In the genomic region with DNA sequence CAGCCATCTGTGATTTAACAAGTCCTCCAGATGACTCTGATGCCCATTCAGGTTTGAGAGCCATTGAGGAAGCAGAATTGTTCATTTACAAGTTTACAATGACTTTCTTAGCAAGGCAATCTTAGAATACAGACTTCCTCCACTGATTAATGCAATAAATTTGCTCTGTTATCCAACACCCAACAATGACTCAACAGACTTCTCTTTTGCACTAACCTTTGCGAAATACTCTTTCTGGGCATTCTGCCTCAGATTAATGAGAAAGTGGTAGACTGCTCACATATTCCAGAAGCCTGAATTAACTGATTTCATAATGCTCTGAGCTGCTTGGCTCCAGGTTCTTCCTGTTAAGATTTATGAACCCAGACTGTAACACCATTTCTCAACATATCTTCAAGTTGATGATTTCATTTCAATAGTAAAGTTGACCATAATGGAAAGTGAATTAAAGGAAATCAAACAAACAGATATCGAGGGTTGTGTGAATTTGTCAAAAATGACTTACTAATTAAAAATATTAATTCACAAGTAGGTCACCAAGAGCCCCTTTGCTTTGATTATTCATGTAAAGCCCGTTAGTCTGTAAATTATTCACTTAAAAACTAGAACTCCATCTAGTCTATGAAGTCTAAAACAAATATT, we compare ENCODE assay signal across 11 cellular contexts.
DNase-seq lines count a peak whose midpoint lies in the region; ATAC-seq and FAIRE-seq lines count a peak whose summit lies in the region.
"Had no signal": no experiment of that assay in that cellular context is flagged by ENCODE, and none has a peak within 500 bp of the region (broad histone marks: within the 10 kb centered on the region; RNA-seq: fewer than 3 reads in every experiment).

No MANE protein-coding gene starts in this region.

- H4K20me1 ChIP-seq in GM23248 (ENCODE audit: insufficient read depth) = no peaks in the 10 kb centered on the region

- H3K4me1 Mint-ChIP-seq in naive thymus-derived CD4-positive, alpha-beta T cell = no peaks in the 10 kb centered on the region

- POLR2A ChIA-PET in naive thymus-derived CD4-positive, alpha-beta T cell (lab: Charles Lee) = no interaction called here

- intact Hi-C loops in naive thymus-derived CD4-positive, alpha-beta T cell (cut with micrococcal nuclease) = no loop called here

- H3K79me2 ChIP-seq in GM23248 (ENCODE audit: insufficient read depth) = peaks cover 73% of the 10 kb centered on the region

- no peak overlapping the region for H3K4me3 Mint-ChIP-seq in naive thymus-derived CD4-positive, alpha-beta T cell

- ATAC-seq in naive thymus-derived CD4-positive, alpha-beta T cell = no peak
- ATAC-seq in HG03159 (IDR thresholded peaks at IDR 0.05; ENCODE audit: unreplicated experiment) = no peak
- no peak for ATAC-seq in GM19351 (IDR thresholded peaks at IDR 0.05; ENCODE audit: unreplicated experiment)

- in situ Hi-C loops in GM23248 (cut with MboI) = no loop called here

- H3K9ac ChIP-seq in GM23248 = peak overlapping the region; percentile 14; the same call in 1 of the 2 replicates

- H3K27ac ChIP-seq in GM23248 = peak overlapping the region; percentile 89
- H3K27ac ChIP-seq in naive thymus-derived CD4-positive, alpha-beta T cell (ENCODE audit: low read depth, low read length) = no peak overlapping the region
- H3K27ac ChIP-seq: Peyer's patch had no signal

- H3K27me3 ChIP-seq in GM23248 (replicated peaks; ENCODE audit: insufficient read depth) = no peaks in the 10 kb centered on the region
- no peaks in the 10 kb centered on the region for H3K27me3 ChIP-seq in naive thymus-derived CD4-positive, alpha-beta T cell (ENCODE audit: control insufficient read depth in 2 of 2, insufficient read depth in 2 of 2, low read length in 2 of 2)
- H3K27me3 ChIP-seq: adrenal gland, heart left ventricle, Peyer's patch had no signal

- no peak overlapping the region for H2AFZ ChIP-seq in GM23248

- peaks cover 0 to 7% (median 0%) of the 10 kb centered on the region in 11 donors for H3K9me3 Mint-ChIP-seq in naive thymus-derived CD4-positive, alpha-beta T cell

- DNase-seq in GM23248 = peak; percentile 98
- peak; percentile 79 for DNase-seq in RCC 7860 (ENCODE audit: low spot score)
- DNase-seq in fibroblast of gingiva (ENCODE audit: low read depth) = peak; percentile 99
- peak; percentile 96 for DNase-seq in skeletal muscle cell (ENCODE audit: low read depth)
- no peak for DNase-seq in naive thymus-derived CD4-positive, alpha-beta T cell
- no peak for DNase-seq in NCI-H187 (lab: John Stamatoyannopoulos, UW)
- DNase-seq: heart left ventricle, Peyer's patch had no signal

- peak; percentile 84 for FAIRE-seq in RCC 7860 (lab: Jason Lieb, UNC)

- H3K4me1 ChIP-seq in GM23248 (ENCODE audit: insufficient read depth) = peaks cover 78% of the 10 kb centered on the region
- H3K4me1 ChIP-seq in naive thymus-derived CD4-positive, alpha-beta T cell (ENCODE audit: control insufficient read depth in 2 of 2, insufficient read depth in 2 of 2, low read length in 2 of 2) = no peaks in the 10 kb centered on the region
- H3K4me1 ChIP-seq: adrenal gland, Peyer's patch had no signal

- peaks cover 0 to 37% (median 12%) of the 10 kb centered on the region in 5 donors for H3K27me3 Mint-ChIP-seq in naive thymus-derived CD4-positive, alpha-beta T cell

- 1 to 3% methylated on average over 3 of the region's 3 CpGs for WGBS in GM23248 (ENCODE audit: low coverage in 1 of 2, low lambda C conversion rate in 2 of 2, missing lambda C conversion rate in 2 of 2), 2 experiments

- no peaks in the 10 kb centered on the region for H3K36me3 Mint-ChIP-seq in naive thymus-derived CD4-positive, alpha-beta T cell

- H3K4me2 ChIP-seq in GM23248 (ENCODE audit: unreplicated experiment) = no peak overlapping the region

- H3K36me3 ChIP-seq in GM23248 (ENCODE audit: low read depth) = peaks cover 29% of the 10 kb centered on the region
- no peaks in the 10 kb centered on the region for H3K36me3 ChIP-seq in naive thymus-derived CD4-positive, alpha-beta T cell (ENCODE audit: control insufficient read depth in 2 of 3, insufficient read depth in 3 of 3, low read length in 3 of 3)
- H3K36me3 ChIP-seq: adrenal gland, heart left ventricle, Peyer's patch had no signal

- H3K9me3 ChIP-seq in GM23248 (ENCODE audit: low read depth) = no peaks in the 10 kb centered on the region
- H3K9me3 ChIP-seq in naive thymus-derived CD4-positive, alpha-beta T cell (ENCODE audit: control insufficient read depth in 2 of 3, low read length in 3 of 3) = no peaks in the 10 kb centered on the region
- H3K9me3 ChIP-seq: Peyer's patch had no signal

- H3K27ac Mint-ChIP-seq in naive thymus-derived CD4-positive, alpha-beta T cell = no peak overlapping the region

- CTCF ChIA-PET in naive thymus-derived CD4-positive, alpha-beta T cell (lab: Charles Lee) = no interaction called here

- H3K4me3 ChIP-seq in GM23248 (no peak overlapping the region), skeletal muscle cell (ENCODE audit: low read depth, low read length) (no peak overlapping the region)
- no peak overlapping the region for H3K4me3 ChIP-seq in naive thymus-derived CD4-positive, alpha-beta T cell (ENCODE audit: low read length)
- H3K4me3 ChIP-seq: adrenal gland, heart left ventricle, Peyer's patch had no signal

- H3K9me2 ChIP-seq in GM23248 (ENCODE audit: insufficient read depth) = no peaks in the 10 kb centered on the region

- H3F3A ChIP-seq in GM23248 (ENCODE audit: insufficient read depth) = peaks cover 98% of the 10 kb centered on the region

Comparison
In these comparisons a context has a peak if more than half of its experiments do, and no peak if none do; other contexts are left out.
1. DNase-seq: peak in GM23248 (single experiment), RCC 7860 (single experiment), fibroblast of gingiva (single experiment) and skeletal muscle cell (single experiment); none in naive thymus-derived CD4-positive, alpha-beta T cell (0 of 9) and NCI-H187 (0 of 2).